13 cellular contexts compared by ENCODE assay signal in genomic region chr21:42238185-42238934, GRCh38. TPM values are rescaled to one million over a fixed set of nuclear protein-coding genes. Genes with fewer than 3 reads are reported as not detected.
A peak's percentile ranks its signal among the peaks of the same experiment; 100 is the strongest.
DNase-seq lines count a peak whose midpoint lies in the region; ATAC-seq and TF ChIP-seq lines count a peak whose summit lies in the region.
"Had no signal": no experiment of that assay in that cellular context is flagged by ENCODE, and none has a peak within 500 bp of the region (broad histone marks: within the 10 kb centered on the region; RNA-seq: fewer than 3 reads in every experiment).

No MANE protein-coding gene starts in this region.

- no peak overlapping the region for H3K27ac ChIP-seq in ascending aorta
- H3K27ac ChIP-seq: thoracic aorta had no signal

- H3K36me3 ChIP-seq in ascending aorta = no peaks in the 10 kb centered on the region
- H3K36me3 ChIP-seq: thoracic aorta had no signal

- no peaks in the 10 kb centered on the region for H3K27me3 ChIP-seq in ascending aorta

- ATAC-seq in WTC11 (no peak), HG03469 (IDR thresholded peaks at IDR 0.05; ENCODE audit: unreplicated experiment) (no peak)
- ATAC-seq: K562 had no signal

- TF ChIP-seq CTCF in WTC11 (IDR thresholded peaks at IDR 0.05) (no peak), ascending aorta (IDR thresholded peaks at IDR 0.05) (no peak)

- no peaks in the 10 kb centered on the region for H3K9me3 ChIP-seq in ascending aorta
- H3K9me3 ChIP-seq: thoracic aorta had no signal

- no peaks in the 10 kb centered on the region for H3K9me3 Mint-ChIP-seq in WTC11

- H3K4me3 ChIP-seq in ascending aorta = no peak overlapping the region
- H3K4me3 ChIP-seq: K562, thoracic aorta had no signal

- H3K27me3 Mint-ChIP-seq in WTC11 (ENCODE audit: low read depth) = peaks cover 31% of the 10 kb centered on the region

- intact Hi-C loops in posterior vena cava (cut with DNase I) (loop anchor here in 1 of 2 donors (1.0 kb wide), 1 partner anchor 16 kb away; no protein-coding TSS in a partner anchor), ascending aorta (cut with DNase I) (loop anchor here (10.0 kb wide), 1 partner anchor 814 kb away; the partner anchor contains the start of gene MX1)

- no peak overlapping the region for H3K27ac Mint-ChIP-seq in WTC11

- CTCF ChIA-PET in WTC11 (lab: Charles Lee) = interaction anchor here (0.6 to 1.6 kb wide), 4 partner anchors 19 to 22 kb away, joined by 3 to 8 read pairs (median 4); partner anchors contain the start of gene ABCG1

- peaks cover 14 to 16% of the 10 kb centered on the region in 2 donors for H3K4me1 ChIP-seq in ascending aorta

- DNase-seq in G401 (ENCODE audit: low spot score) (peak; percentile 57), T-helper 1 cell (peak; percentile 46 to 83 (median 55)), posterior vena cava (ENCODE audit: low spot score) (peak; percentile 16), WTC11 (ENCODE audit: low spot score) (no peak), NCI-H1105 treated with DMSO at 0.1 percent for 48 hours (lab: John Stamatoyannopoulos, UW) (no peak), ascending aorta (ENCODE audit: low spot score in 2 of 2) (no peak)
- peak; percentile 30 for DNase-seq in activated gamma-delta T cell treated with anti-CD3 and anti-CD28 coated beads, Interleukin-2, amount 50 U/mL, for 16 hours (ENCODE audit: low read depth)
- DNase-seq: DMS 273 treated with DMSO at 0.1 percent for 48 hours, erythroblast, NCI-H446 had no signal

- H3K4me1 Mint-ChIP-seq in WTC11 = peaks cover 34% of the 10 kb centered on the region

- in situ Hi-C loops in G401 (cut with HindIII; ENCODE audit: low sequenced_read_pairs) = no loop called here

- H3K36me3 Mint-ChIP-seq in WTC11 = no peaks in the 10 kb centered on the region

- no peak overlapping the region for H3K4me3 Mint-ChIP-seq in WTC11

- POLR2A ChIA-PET in WTC11 (lab: Charles Lee) = interaction anchor here (0.8 to 1.0 kb wide), 2 partner anchors 9 to 18 kb away, joined by 3 read pairs; no protein-coding TSS in a partner anchor

TF ChIP-seq in WTC11, 78 proteins besides CTCF, POLR2A, EP300 and RAD21:
- TF ChIP-seq CREM (CRISPR knock-in tag; IDR thresholded peaks at IDR 0.05) (no peak), SMAD4 (CRISPR knock-in tag; IDR thresholded peaks at IDR 0.05) (no peak), GTF2I (CRISPR knock-in tag; conservative IDR thresholded peaks at IDR 0.05) (no peak), ZBTB43 (CRISPR knock-in tag; IDR thresholded peaks at IDR 0.05) (no peak), ZNF263 (CRISPR knock-in tag; IDR thresholded peaks at IDR 0.05; ENCODE audit: low read depth) (no peak), ZNF512 (CRISPR knock-in tag; IDR thresholded peaks at IDR 0.05; ENCODE audit: borderline replicate concordance) (no peak), ZNF121 (CRISPR knock-in tag; IDR thresholded peaks at IDR 0.05) (no peak), NR1H2 (CRISPR knock-in tag; IDR thresholded peaks at IDR 0.05) (no peak)
- TF ChIP-seq, protein P1, sequence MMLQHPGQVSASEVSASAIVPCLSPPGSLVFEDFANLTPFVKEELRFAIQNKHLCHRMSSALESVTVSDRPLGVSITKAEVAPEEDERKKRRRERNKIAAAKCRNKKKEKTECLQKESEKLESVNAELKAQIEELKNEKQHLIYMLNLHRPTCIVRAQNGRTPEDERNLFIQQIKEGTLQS (CRISPR knock-in tag; conservative IDR thresholded peaks at IDR 0.05) = no peak

RNA-seq across cellular contexts. Expression of gene ABCG1, which starts 19.4 kb away (rescaled TPM):
- total RNA-seq in G401 (2014; rRNA removed; shearing (Covaris generic)) = 2.0 and 6.0 TPM in 2 replicates
- total RNA-seq in posterior vena cava (10 to 100 TPM; 11.8 to 12.4 TPM), WTC11 (2021) (2.9 to 4.0 TPM (median 3.7 TPM) in 3 replicates), ascending aorta (39.5 TPM)

Comparison
In these comparisons a context has a peak if more than half of its experiments do, and no peak if none do; other contexts are left out.
1. DNase-seq: peak in G401 (single experiment), T-helper 1 cell (5 of 5), activated gamma-delta T cell treated with anti-CD3 and anti-CD28 coated beads, Interleukin-2, amount 50 U/mL, for 16 hours (single experiment) and posterior vena cava (single experiment); none in WTC11 (single experiment), NCI-H1105 treated with DMSO at 0.1 percent for 48 hours (single experiment) and ascending aorta (0 of 2).